ENCODE assay signal across 12 cellular contexts in the genomic region with DNA sequence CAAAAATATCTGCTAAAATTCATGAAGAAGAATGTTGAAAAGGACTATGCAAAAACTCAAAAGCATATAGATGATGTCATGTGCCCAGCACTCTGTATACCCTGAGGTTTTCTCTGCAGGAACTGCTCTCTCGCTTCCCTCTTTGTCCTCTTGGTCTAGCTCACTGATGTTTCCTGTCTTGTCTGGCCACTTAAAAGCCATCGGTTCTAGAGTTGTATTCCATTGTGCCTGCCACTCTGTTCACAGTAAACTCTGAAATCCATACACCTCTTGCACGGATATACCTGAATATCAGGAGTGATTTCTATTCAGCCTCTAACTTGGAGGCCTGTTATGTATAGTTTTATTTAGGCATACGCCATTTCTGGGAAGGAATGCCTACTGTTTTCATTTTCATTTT.
DNase-seq lines count a peak whose midpoint lies in the region; ATAC-seq lines count a peak whose summit lies in the region.
"Had no signal": no experiment of that assay in that cellular context is flagged by ENCODE, and none has a peak within 500 bp of the region (broad histone marks: within the 10 kb centered on the region; RNA-seq: fewer than 3 reads in every experiment).

No MANE protein-coding gene starts in this region.

- H3K4me1 Mint-ChIP-seq in activated naive CD8-positive, alpha-beta T cell treated with anti-CD3 and anti-CD28 coated beads, Interleukin-2, amount 50 U/mL, for 24 hours = no peaks in the 10 kb centered on the region
- H3K4me1 Mint-ChIP-seq: activated naive CD8-positive, alpha-beta T cell treated with anti-CD3 and anti-CD28 coated beads, Interleukin-2, amount 10 ng/mL, durations not matched to agents 7 days and 5 days had no signal

- H3K27me3 Mint-ChIP-seq in activated naive CD8-positive, alpha-beta T cell treated with anti-CD3 and anti-CD28 coated beads, Interleukin-2, amount 50 U/mL, for 24 hours = no peaks in the 10 kb centered on the region
- H3K27me3 Mint-ChIP-seq: activated naive CD8-positive, alpha-beta T cell treated with anti-CD3 and anti-CD28 coated beads, Interleukin-2, amount 10 ng/mL, durations not matched to agents 7 days and 5 days had no signal

- no peak overlapping the region for H3K27ac Mint-ChIP-seq in activated naive CD8-positive, alpha-beta T cell treated with anti-CD3 and anti-CD28 coated beads, Interleukin-2, amount 50 U/mL, for 24 hours
- H3K27ac Mint-ChIP-seq: activated naive CD8-positive, alpha-beta T cell treated with anti-CD3 and anti-CD28 coated beads, Interleukin-2, amount 10 ng/mL, durations not matched to agents 7 days and 5 days; HFFc6 had no signal

- ATAC-seq in GM18868 (IDR thresholded peaks at IDR 0.05; ENCODE audit: unreplicated experiment) = peak; percentile 100
- ATAC-seq in GM21529 (IDR thresholded peaks at IDR 0.05; ENCODE audit: unreplicated experiment) = peak; percentile 79
- ATAC-seq in HG03159 (IDR thresholded peaks at IDR 0.05; ENCODE audit: unreplicated experiment) = peak; percentile 86
- no peak for ATAC-seq in activated naive CD8-positive, alpha-beta T cell treated with anti-CD3 and anti-CD28 coated beads, Interleukin-2, amount 50 U/mL, for 24 hours
- no peak for ATAC-seq in GM19452 (IDR thresholded peaks at IDR 0.05; ENCODE audit: unreplicated experiment)

- H3K9me3 Mint-ChIP-seq in activated naive CD8-positive, alpha-beta T cell treated with anti-CD3 and anti-CD28 coated beads, Interleukin-2, amount 50 U/mL, for 24 hours = peaks cover 12% of the 10 kb centered on the region

- DNase-seq in cerebellar cortex (ENCODE audit: low spot score) (peak; percentile 45), epidermal melanocyte (ENCODE audit: insufficient read length, low spot score) (no peak)
- DNase-seq in activated naive CD8-positive, alpha-beta T cell treated with anti-CD3 and anti-CD28 coated beads, Interleukin-2, amount 50 U/mL, for 24 hours = no peak
- DNase-seq: activated naive CD8-positive, alpha-beta T cell treated with anti-CD3 and anti-CD28 coated beads, Interleukin-2, amount 10 ng/mL, durations not matched to agents 7 days and 5 days; Calu3; HFFc6; NCI-H2081 treated with DMSO at 0.1 percent for 48 hours; T-helper 9 cell had no signal

- no peak overlapping the region for H3K4me3 Mint-ChIP-seq in activated naive CD8-positive, alpha-beta T cell treated with anti-CD3 and anti-CD28 coated beads, Interleukin-2, amount 50 U/mL, for 24 hours
- H3K4me3 Mint-ChIP-seq: activated naive CD8-positive, alpha-beta T cell treated with anti-CD3 and anti-CD28 coated beads, Interleukin-2, amount 10 ng/mL, durations not matched to agents 7 days and 5 days; HFFc6 had no signal

- no peaks in the 10 kb centered on the region for H3K36me3 Mint-ChIP-seq in activated naive CD8-positive, alpha-beta T cell treated with anti-CD3 and anti-CD28 coated beads, Interleukin-2, amount 50 U/mL, for 24 hours (ENCODE audit: low read depth)
- H3K36me3 Mint-ChIP-seq: activated naive CD8-positive, alpha-beta T cell treated with anti-CD3 and anti-CD28 coated beads, Interleukin-2, amount 10 ng/mL, durations not matched to agents 7 days and 5 days had no signal

Comparison
In these comparisons a context has a peak if more than half of its experiments do, and no peak if none do; other contexts are left out.
1. ATAC-seq: peak in GM18868 (single experiment), GM21529 (single experiment) and HG03159 (single experiment); none in activated naive CD8-positive, alpha-beta T cell treated with anti-CD3 and anti-CD28 coated beads, Interleukin-2, amount 50 U/mL, for 24 hours (single experiment) and GM19452 (single experiment).